14 cellular contexts compared by ENCODE assay signal in genomic region chr19:7743425-7743841, GRCh38. TPM values are rescaled to one million over a fixed set of nuclear protein-coding genes. Genes with fewer than 3 reads are reported as not detected.
DNase-seq lines count a peak whose midpoint lies in the region; ATAC-seq and TF ChIP-seq lines count a peak whose summit lies in the region.
"Had no signal": no experiment of that assay in that cellular context is flagged by ENCODE, and none has a peak within 500 bp of the region (broad histone marks: within the 10 kb centered on the region; RNA-seq: fewer than 3 reads in every experiment).

No MANE protein-coding gene starts in this region.

- H2AK9ac ChIP-seq in IMR-90 (replicated peaks; ENCODE audit: low read depth, low read length, poor library complexity) = no peak overlapping the region

- BruUV-seq in IMR-90 (replicated peaks; lab: Mats Ljungman, UMichigan) = no TSS peak

- H2BK15ac ChIP-seq in IMR-90 (ENCODE audit: low read depth, low read length) = no peak overlapping the region

- H3K9me3 ChIP-seq in IMR-90 (ENCODE audit: control insufficient read depth, insufficient read depth, low read length) = no peaks in the 10 kb centered on the region
- H3K9me3 ChIP-seq in right cardiac atrium (ENCODE audit: control insufficient read depth, low read length) = no peaks in the 10 kb centered on the region

- in situ Hi-C loops in IMR-90 (cut with MboI; ENCODE audit: low sequenced_read_pairs) = no loop called here

- no peaks in the 10 kb centered on the region for H3K9me1 ChIP-seq in IMR-90 (ENCODE audit: insufficient read depth, low read length)

- no peak for TF ChIP-seq CTCF in IMR-90 (conservative IDR thresholded peaks at IDR 0.05; ENCODE audit: low read depth, low read length)

- dilution Hi-C loops in IMR-90 (cut with HindIII; ENCODE audit: low sequenced_read_pairs, unreplicated experiment) = no loop called here

- H3K27ac ChIP-seq in IMR-90 (ENCODE audit: insufficient read depth, low read length) = no peak overlapping the region
- no peak overlapping the region for H3K27ac ChIP-seq in right cardiac atrium (ENCODE audit: low read length)

- peaks cover 4% of the 10 kb centered on the region for H3K9me3 Mint-ChIP-seq in activated T-cell treated with anti-CD3 and anti-CD28 coated beads, Interleukin-2, amount 50 U/mL, for 24 hours
- peaks cover 5 to 7% of the 10 kb centered on the region in 2 donors for H3K9me3 Mint-ChIP-seq in stimulated activated naive B cell treated with anti-CD40 and anti-IgM and Interleukin-4, amounts not matched to agents 10 μg/mL and 1 μg/mL and 100 μg/mL, for 72 hours
- H3K9me3 Mint-ChIP-seq: activated naive CD4-positive, alpha-beta T cell treated with anti-CD3 and anti-CD28 coated beads, Interleukin-2, amount 10 ng/mL, durations not matched to agents 7 days and 5 days had no signal

- H3K27me3 Mint-ChIP-seq in activated T-cell treated with anti-CD3 and anti-CD28 coated beads, Interleukin-2, amount 50 U/mL, for 24 hours = peaks cover 71% of the 10 kb centered on the region
- peaks cover 9 to 16% of the 10 kb centered on the region in 2 donors for H3K27me3 Mint-ChIP-seq in stimulated activated naive B cell treated with anti-CD40 and anti-IgM and Interleukin-4, amounts not matched to agents 10 μg/mL and 1 μg/mL and 100 μg/mL, for 72 hours

- CTCF ChIA-PET in IMR-90 (lab: Yijun Ruan, JAX) = no interaction called here

- H2BK120ac ChIP-seq in IMR-90 (ENCODE audit: low read depth, low read length) = no peak overlapping the region

- ATAC-seq in GM21825 (IDR thresholded peaks at IDR 0.05; ENCODE audit: unreplicated experiment) (peak; percentile 65), IMR-90 (ENCODE audit: low read depth) (no peak), right cardiac atrium (no peak)
- peak; percentile 94 to 95 for ATAC-seq in stimulated activated naive B cell treated with anti-CD40 and anti-IgM and Interleukin-4, amounts not matched to agents 10 μg/mL and 1 μg/mL and 100 μg/mL, for 72 hours (replicated peaks)

- no peak overlapping the region for H3K23ac ChIP-seq in IMR-90 (ENCODE audit: low read depth, low read length)

- no peaks in the 10 kb centered on the region for H3K79me1 ChIP-seq in IMR-90 (ENCODE audit: low read depth in 1 of 2, low read length in 2 of 2)

- no peak overlapping the region for H4K5ac ChIP-seq in IMR-90 (ENCODE audit: low read depth, low read length)

- no peak for TF ChIP-seq RAD21 in IMR-90 (IDR thresholded peaks at IDR 0.05; ENCODE audit: low read length)

- TF ChIP-seq POLR2A in IMR-90 (IDR thresholded peaks at IDR 0.05; ENCODE audit: low read depth, low read length) = no peak

- POLR2A ChIA-PET in IMR-90 (lab: Charles Lee; ENCODE audit: unreplicated experiment) = no interaction called here

- H3K27ac Mint-ChIP-seq in activated T-cell treated with anti-CD3 and anti-CD28 coated beads, Interleukin-2, amount 50 U/mL, for 24 hours = no peak overlapping the region
- H3K27ac Mint-ChIP-seq in stimulated activated naive B cell treated with anti-CD40 and anti-IgM and Interleukin-4, amounts not matched to agents 10 μg/mL and 1 μg/mL and 100 μg/mL, for 72 hours = peak overlapping the region; percentile 57
- H3K27ac Mint-ChIP-seq: activated naive CD4-positive, alpha-beta T cell treated with anti-CD3 and anti-CD28 coated beads, Interleukin-2, amount 10 ng/mL, durations not matched to agents 7 days and 5 days had no signal

- peak; percentile 64 for DNase-seq in activated T-cell treated with anti-CD3 and anti-CD28 coated beads, Interleukin-2, amount 50 U/mL, for 24 hours
- DNase-seq in activated T-cell treated with anti-CD3 and anti-CD28 coated beads, Interleukin-2, amount 50 U/mL, for 1 hour = no peak
- no peak for DNase-seq in IMR-90
- DNase-seq in stimulated activated naive B cell treated with anti-CD40 and anti-IgM and Interleukin-4, amounts not matched to agents 10 μg/mL and 1 μg/mL and 100 μg/mL, for 72 hours = peak; percentile 81
- no peak for DNase-seq in NCI-H1048 (lab: John Stamatoyannopoulos, UW)
- no peak for DNase-seq in LoVo (ENCODE audit: low spot score)
- no peak for DNase-seq in right cardiac atrium
- DNase-seq: activated naive CD4-positive, alpha-beta T cell treated with anti-CD3 and anti-CD28 coated beads, Interleukin-2, amount 10 ng/mL, durations not matched to agents 7 days and 5 days; naive thymus-derived CD8-positive, alpha-beta T cell; NCI-H510A treated with DMSO at 0.1 percent for 48 hours; small intestine had no signal

- no peak overlapping the region for H4K8ac ChIP-seq in IMR-90 (ENCODE audit: low read depth in 2 of 2, low read length in 2 of 2)

- H2BK5ac ChIP-seq in IMR-90 (ENCODE audit: low read depth, low read length, poor library complexity, severe bottlenecking) = no peak overlapping the region

- H3K36me3 Mint-ChIP-seq in activated T-cell treated with anti-CD3 and anti-CD28 coated beads, Interleukin-2, amount 50 U/mL, for 24 hours (ENCODE audit: low read depth) = no peaks in the 10 kb centered on the region
- H3K36me3 Mint-ChIP-seq in stimulated activated naive B cell treated with anti-CD40 and anti-IgM and Interleukin-4, amounts not matched to agents 10 μg/mL and 1 μg/mL and 100 μg/mL, for 72 hours = peaks cover 5 to 6% of the 10 kb centered on the region in 2 donors
- H3K36me3 Mint-ChIP-seq: activated naive CD4-positive, alpha-beta T cell treated with anti-CD3 and anti-CD28 coated beads, Interleukin-2, amount 10 ng/mL, durations not matched to agents 7 days and 5 days; naive thymus-derived CD8-positive, alpha-beta T cell had no signal

- no peaks in the 10 kb centered on the region for H3K36me3 ChIP-seq in IMR-90 (ENCODE audit: control insufficient read depth, insufficient read depth, low read length)

- intact Hi-C loops in IMR-90 (cut with micrococcal nuclease) = no loop called here
- intact Hi-C loops in right cardiac atrium (cut with DNase I) = no loop called here

- no peaks in the 10 kb centered on the region for H4K20me1 ChIP-seq in IMR-90 (ENCODE audit: insufficient read depth, low read length)

- no peak overlapping the region for H3K9ac ChIP-seq in IMR-90 (ENCODE audit: low read depth, low read length)

- no peak overlapping the region for H3K4me2 ChIP-seq in IMR-90 (ENCODE audit: low read depth, low read length)

- no peak overlapping the region for H3K4me3 ChIP-seq in IMR-90 (ENCODE audit: insufficient read depth, low read depth, low read length)
- no peak overlapping the region for H3K4me3 ChIP-seq in right cardiac atrium (ENCODE audit: low read length)

- peaks cover 9% of the 10 kb centered on the region for H3K27me3 ChIP-seq in IMR-90 (ENCODE audit: control insufficient read depth, insufficient read depth, low read length)
- H3K27me3 ChIP-seq in right cardiac atrium (ENCODE audit: control insufficient read depth, insufficient read depth) = no peaks in the 10 kb centered on the region

- no peak overlapping the region for H3K4ac ChIP-seq in IMR-90 (ENCODE audit: low read depth, low read length)

- no peak overlapping the region for H2BK20ac ChIP-seq in IMR-90 (ENCODE audit: low read depth, low read length)

- WGBS in IMR-90 (ENCODE audit: extremely low coverage in 2 of 2, insufficient read length in 1 of 2), 2 experiments = 80% methylated on average over 1 of the region's 2 CpGs; no CpG with 5 or more reads in 1 of the 2 experiments
- WGBS in right cardiac atrium = 67% methylated on average over 2 of the region's 2 CpGs

- H4K91ac ChIP-seq in IMR-90 (ENCODE audit: insufficient read depth, low read depth, low read length) = no peak overlapping the region

- H3K56ac ChIP-seq in IMR-90 (ENCODE audit: extremely low read depth, insufficient read depth, low read length) = no peak overlapping the region

- no peak overlapping the region for H3K4me3 Mint-ChIP-seq in activated T-cell treated with anti-CD3 and anti-CD28 coated beads, Interleukin-2, amount 50 U/mL, for 24 hours
- peak overlapping the region in 1 of 2 donors; percentile 4 for H3K4me3 Mint-ChIP-seq in stimulated activated naive B cell treated with anti-CD40 and anti-IgM and Interleukin-4, amounts not matched to agents 10 μg/mL and 1 μg/mL and 100 μg/mL, for 72 hours
- H3K4me3 Mint-ChIP-seq: activated naive CD4-positive, alpha-beta T cell treated with anti-CD3 and anti-CD28 coated beads, Interleukin-2, amount 10 ng/mL, durations not matched to agents 7 days and 5 days had no signal

- no peak overlapping the region for H3K18ac ChIP-seq in IMR-90 (ENCODE audit: low read depth, low read length)

- peak overlapping the region; percentile 19 for H2AFZ ChIP-seq in IMR-90 (replicated peaks; ENCODE audit: low read length, poor library complexity)

- no peak overlapping the region for H3K14ac ChIP-seq in IMR-90 (replicated peaks; ENCODE audit: low read depth, low read length)

- peaks cover 14% of the 10 kb centered on the region for H3K4me1 Mint-ChIP-seq in activated T-cell treated with anti-CD3 and anti-CD28 coated beads, Interleukin-2, amount 50 U/mL, for 24 hours (ENCODE audit: low read depth)
- peaks cover 65 to 88% of the 10 kb centered on the region in 2 donors for H3K4me1 Mint-ChIP-seq in stimulated activated naive B cell treated with anti-CD40 and anti-IgM and Interleukin-4, amounts not matched to agents 10 μg/mL and 1 μg/mL and 100 μg/mL, for 72 hours
- H3K4me1 Mint-ChIP-seq: activated naive CD4-positive, alpha-beta T cell treated with anti-CD3 and anti-CD28 coated beads, Interleukin-2, amount 10 ng/mL, durations not matched to agents 7 days and 5 days had no signal

- no peaks in the 10 kb centered on the region for H3K4me1 ChIP-seq in IMR-90 (ENCODE audit: control insufficient read depth, insufficient read depth, low read length)
- H3K4me1 ChIP-seq in right cardiac atrium (ENCODE audit: control insufficient read depth, insufficient read depth, low read length) = no peaks in the 10 kb centered on the region

- no peak overlapping the region for H2AK5ac ChIP-seq in IMR-90 (ENCODE audit: low read depth, low read length)

RNA-seq across cellular contexts. Expression of gene CD209, which starts 3.9 kb away (rescaled TPM):
- total RNA-seq in IMR-90 (2012; rRNA removed) (not detected in 2 replicates), right cardiac atrium (10 to 100 TPM in 1 of 4 donors, 1 to 10 TPM in 3; 3.7 to 10.7 (median 9.1) TPM)
- polyA plus RNA-seq in IMR-90 (2012; rRNA removed) (not detected in 2 replicates), right cardiac atrium (0.68 TPM)
- not detected in 2 replicates for polyA plus RNA-seq in IMR-90 (2012; cell fraction: cytosol; rRNA removed)
- polyA plus RNA-seq in IMR-90 (2012; cell fraction: nucleus; rRNA removed; ENCODE audit: low replicate concordance) = not detected in 2 replicates
- total RNA-seq: Daoy, MCF 10A had no signal
- polyA plus RNA-seq: naive thymus-derived CD8-positive, alpha-beta T cell had no signal

RNA-seq across cellular contexts. Expression of gene CLEC4G, which starts 11.5 kb away (rescaled TPM):
- total RNA-seq in IMR-90 (2012; rRNA removed) (not detected in 2 replicates), right cardiac atrium (1 to 10 TPM in 2 of 4 donors, under 1 TPM in 2; 0.54 to 1.6 (median 1.1) TPM)
- polyA plus RNA-seq in IMR-90 (2012; rRNA removed) (not detected in 2 replicates), right cardiac atrium (0.32 TPM)
- not detected in 2 replicates for polyA plus RNA-seq in IMR-90 (2012; cell fraction: cytosol; rRNA removed)
- polyA plus RNA-seq in IMR-90 (2012; cell fraction: nucleus; rRNA removed; ENCODE audit: low replicate concordance) = not detected in 2 replicates
- total RNA-seq: Daoy; MCF 10A; naive thymus-derived CD8-positive, alpha-beta T cell had no signal
- polyA plus RNA-seq: naive thymus-derived CD8-positive, alpha-beta T cell had no signal

RNA-seq across cellular contexts. Expression of gene CLEC4M, which starts 19.6 kb away (rescaled TPM):
- total RNA-seq in IMR-90 (2012; rRNA removed) = not detected in 2 replicates
- polyA plus RNA-seq in IMR-90 (2012; rRNA removed) = not detected in 2 replicates
- not detected in 2 replicates for polyA plus RNA-seq in IMR-90 (2012; cell fraction: cytosol; rRNA removed)
- polyA plus RNA-seq in IMR-90 (2012; cell fraction: nucleus; rRNA removed; ENCODE audit: low replicate concordance) = not detected in 2 replicates
- total RNA-seq in right cardiac atrium = not detected
- polyA plus RNA-seq in right cardiac atrium = not detected
- total RNA-seq: Daoy; MCF 10A; naive thymus-derived CD8-positive, alpha-beta T cell had no signal
- polyA plus RNA-seq: naive thymus-derived CD8-positive, alpha-beta T cell had no signal

RNA-seq across cellular contexts. Expression of gene FCER2, which starts 41.5 kb away (rescaled TPM):
- not detected in 2 replicates for total RNA-seq in IMR-90 (2012; rRNA removed)
- not detected in 2 replicates for polyA plus RNA-seq in IMR-90 (2012; rRNA removed)
- not detected in 2 replicates for polyA plus RNA-seq in IMR-90 (2012; cell fraction: cytosol; rRNA removed)
- polyA plus RNA-seq in IMR-90 (2012; cell fraction: nucleus; rRNA removed; ENCODE audit: low replicate concordance) = not detected in 2 replicates
- total RNA-seq in right cardiac atrium = not detected
- polyA plus RNA-seq in right cardiac atrium = 0.09 TPM
- total RNA-seq: Daoy, MCF 10A had no signal

Comparison
In these comparisons a context has a peak if more than half of its experiments do, and no peak if none do; other contexts are left out.
1. DNase-seq: peak in activated T-cell treated with anti-CD3 and anti-CD28 coated beads, Interleukin-2, amount 50 U/mL, for 24 hours (single experiment) and stimulated activated naive B cell treated with anti-CD40 and anti-IgM and Interleukin-4, amounts not matched to agents 10 μg/mL and 1 μg/mL and 100 μg/mL, for 72 hours (single experiment); none in activated T-cell treated with anti-CD3 and anti-CD28 coated beads, Interleukin-2, amount 50 U/mL, for 1 hour (single experiment), IMR-90 (single experiment), NCI-H1048 (single experiment), LoVo (single experiment) and right cardiac atrium (0 of 3).
2. ATAC-seq: peak in GM21825 (single experiment) and stimulated activated naive B cell treated with anti-CD40 and anti-IgM and Interleukin-4, amounts not matched to agents 10 μg/mL and 1 μg/mL and 100 μg/mL, for 72 hours (2 of 2); none in IMR-90 (single experiment) and right cardiac atrium (0 of 2).